In the genomic region with DNA sequence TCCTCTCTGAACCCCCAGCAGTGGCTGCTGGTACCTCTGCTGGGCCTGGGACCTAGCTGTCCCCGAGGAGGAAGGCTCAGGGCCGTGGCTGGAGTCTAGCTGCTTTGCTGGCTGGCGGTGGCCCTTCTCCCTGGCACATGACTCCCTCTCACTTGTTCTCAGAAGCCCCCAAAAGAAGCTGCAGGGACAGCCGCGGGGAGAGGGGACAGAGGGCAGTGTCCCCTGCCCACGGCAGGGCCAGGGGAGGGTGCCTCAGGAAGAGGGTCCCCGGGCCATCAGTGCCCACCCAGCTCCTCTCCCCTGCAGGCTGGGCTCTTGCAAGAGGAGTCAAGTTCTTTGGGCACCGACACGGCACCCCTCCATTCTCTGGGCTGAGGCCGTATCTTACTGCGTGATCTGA, we compare ENCODE assay signal across 24 cellular contexts. TPM values are rescaled to one million over a fixed set of nuclear protein-coding genes. Genes with fewer than 3 reads are reported as not detected.
DNase-seq lines count a peak whose midpoint lies in the region; ATAC-seq and TF ChIP-seq lines count a peak whose summit lies in the region.
"Had no signal": no experiment of that assay in that cellular context is flagged by ENCODE, and none has a peak within 500 bp of the region (broad histone marks: within the 10 kb centered on the region; RNA-seq: fewer than 3 reads in every experiment).

No MANE protein-coding gene starts in this region.

- no peak for TF ChIP-seq CTCF in dorsolateral prefrontal cortex (IDR thresholded peaks at IDR 0.05 in 54 of 56, conservative IDR thresholded peaks at IDR 0.05 in 2 of 56; ENCODE audit: low read depth in 1 of 56, partially characterized antibody in 56 of 56)
- no peak for TF ChIP-seq CTCF in osteoblast (IDR thresholded peaks at IDR 0.05; ENCODE audit: extremely low read depth, low read depth, low read length)
- TF ChIP-seq CTCF in vagina (IDR thresholded peaks at IDR 0.05): no peak
- TF ChIP-seq CTCF in GM13976 (IDR thresholded peaks at IDR 0.05; ENCODE audit: borderline replicate concordance, control extremely low read depth, extremely low read depth, insufficient read depth, missing control alignments): no peak
- no peak for TF ChIP-seq CTCF in esophagus squamous epithelium (IDR thresholded peaks at IDR 0.05)

- H3K4me2 ChIP-seq in osteoblast (ENCODE audit: insufficient read depth, low read length): no peak overlapping the region

- H4K20me1 ChIP-seq in osteoblast (ENCODE audit: insufficient read depth, low read length): no peaks in the 10 kb centered on the region

- no peak overlapping the region for H3K4me3 ChIP-seq in dorsolateral prefrontal cortex
- H3K4me3 ChIP-seq in osteoblast (ENCODE audit: insufficient read depth, low read length): no peak overlapping the region
- H3K4me3 ChIP-seq in vagina: no peak overlapping the region
- H3K4me3 ChIP-seq in esophagus squamous epithelium: no peak overlapping the region
- H3K4me3 ChIP-seq: lung, MG63, SJSA1 had no signal

- DNase-seq in activated CD4-positive, alpha-beta T cell treated with anti-CD3 and anti-CD28 coated beads, Interleukin-2, amount 10 ng/mL, durations not matched to agents 7 days and 5 days: no peak
- no peak for DNase-seq in activated CD4-positive, alpha-beta T cell treated with anti-CD3 and anti-CD28 coated beads for 36 hours
- DNase-seq in dorsolateral prefrontal cortex (no peak), osteoblast (ENCODE audit: insufficient read length, low spot score, missing footprints) (no peak), vagina (ENCODE audit: extremely low spot score in 2 of 2) (no peak), GM13976 (ENCODE audit: low spot score) (no peak), esophagus squamous epithelium (lab: John Stamatoyannopoulos, UW) (no peak), A172 (ENCODE audit: low spot score) (no peak)
- DNase-seq: 8988T; activated CD4-positive, alpha-beta memory T cell treated with anti-CD3 and anti-CD28 coated beads, Interleukin-2, amount 10 ng/mL, durations not matched to agents 7 days and 5 days; activated naive CD8-positive, alpha-beta T cell treated with anti-CD3 and anti-CD28 coated beads, Interleukin-2, amount 10 ng/mL, durations not matched to agents 7 days and 5 days; CD4-positive, CD25-positive, alpha-beta regulatory T cell; cerebellar nuclear complex; effector CD4-positive, alpha-beta T cell; glutamatergic neuron; KBM-7; MG63; NCI-H1417 treated with DMSO at 0.1 percent for 48 hours; NCI-H345; NCI-H748 treated with DMSO at 0.1 percent for 48 hours had no signal

- H3K27ac Mint-ChIP-seq in activated CD4-positive, alpha-beta T cell treated with anti-CD3 and anti-CD28 coated beads, Interleukin-2, amount 10 ng/mL, durations not matched to agents 7 days and 5 days: peak overlapping the region; percentile 60
- H3K27ac Mint-ChIP-seq in activated CD4-positive, alpha-beta T cell treated with anti-CD3 and anti-CD28 coated beads for 36 hours: no peak overlapping the region
- H3K27ac Mint-ChIP-seq: activated CD4-positive, alpha-beta memory T cell treated with anti-CD3 and anti-CD28 coated beads, Interleukin-2, amount 10 ng/mL, durations not matched to agents 7 days and 5 days; activated naive CD8-positive, alpha-beta T cell treated with anti-CD3 and anti-CD28 coated beads, Interleukin-2, amount 10 ng/mL, durations not matched to agents 7 days and 5 days; stimulated activated naive CD8-positive, alpha-beta T cell treated with anti-CD3 and anti-CD28 coated beads, Interleukin-15, Interleukin-2, amounts not matched to agents 100 ng/mL and 50 ng/mL, for 24 hours had no signal

- CTCF ChIA-PET in activated CD4-positive, alpha-beta T cell treated with anti-CD3 and anti-CD28 coated beads, Interleukin-2, amount 10 ng/mL, durations not matched to agents 7 days and 5 days (lab: Charles Lee): interaction anchor here (1.0 to 1.2 kb wide), 2 partner anchors 11 to 15 kb away, joined by 3 to 4 read pairs; no protein-coding TSS in a partner anchor
- CTCF ChIA-PET in activated CD4-positive, alpha-beta T cell treated with anti-CD3 and anti-CD28 coated beads for 36 hours (lab: Charles Lee): interaction anchor here (0.6 kb wide), 1 partner anchor 14 kb away, joined by 3 read pairs; no protein-coding TSS in a partner anchor

- no peaks in the 10 kb centered on the region for H3K27me3 Mint-ChIP-seq in activated CD4-positive, alpha-beta T cell treated with anti-CD3 and anti-CD28 coated beads, Interleukin-2, amount 10 ng/mL, durations not matched to agents 7 days and 5 days
- no peaks in the 10 kb centered on the region for H3K27me3 Mint-ChIP-seq in activated CD4-positive, alpha-beta T cell treated with anti-CD3 and anti-CD28 coated beads for 36 hours
- H3K27me3 Mint-ChIP-seq: activated CD4-positive, alpha-beta memory T cell treated with anti-CD3 and anti-CD28 coated beads, Interleukin-2, amount 10 ng/mL, durations not matched to agents 7 days and 5 days; activated naive CD8-positive, alpha-beta T cell treated with anti-CD3 and anti-CD28 coated beads, Interleukin-2, amount 10 ng/mL, durations not matched to agents 7 days and 5 days; CD4-positive, CD25-positive, alpha-beta regulatory T cell; stimulated activated naive CD8-positive, alpha-beta T cell treated with anti-CD3 and anti-CD28 coated beads, Interleukin-15, Interleukin-2, amounts not matched to agents 100 ng/mL and 50 ng/mL, for 24 hours had no signal

- peak overlapping the region in 54 of 59 donors; percentile 12 to 92 (median 77) for H3K27ac ChIP-seq in dorsolateral prefrontal cortex
- H3K27ac ChIP-seq in osteoblast (ENCODE audit: low read depth, low read length): peak overlapping the region; percentile 79
- peak overlapping the region; percentile 3 for H3K27ac ChIP-seq in vagina
- peak overlapping the region in 2 of 4 donors; percentile 69 to 83 for H3K27ac ChIP-seq in esophagus squamous epithelium
- H3K27ac ChIP-seq: epithelial cell of prostate, SJSA1 had no signal

- no peaks in the 10 kb centered on the region for H3K27me3 ChIP-seq in dorsolateral prefrontal cortex
- no peaks in the 10 kb centered on the region for H3K27me3 ChIP-seq in osteoblast (ENCODE audit: insufficient read depth, low read length)
- H3K27me3 ChIP-seq in vagina: no peaks in the 10 kb centered on the region
- no peaks in the 10 kb centered on the region for H3K27me3 ChIP-seq in esophagus squamous epithelium
- H3K27me3 ChIP-seq: MG63, SJSA1 had no signal

- H3K4me3 Mint-ChIP-seq in activated CD4-positive, alpha-beta T cell treated with anti-CD3 and anti-CD28 coated beads, Interleukin-2, amount 10 ng/mL, durations not matched to agents 7 days and 5 days: no peak overlapping the region
- H3K4me3 Mint-ChIP-seq in activated CD4-positive, alpha-beta T cell treated with anti-CD3 and anti-CD28 coated beads for 36 hours: no peak overlapping the region
- H3K4me3 Mint-ChIP-seq: activated CD4-positive, alpha-beta memory T cell treated with anti-CD3 and anti-CD28 coated beads, Interleukin-2, amount 10 ng/mL, durations not matched to agents 7 days and 5 days; activated naive CD8-positive, alpha-beta T cell treated with anti-CD3 and anti-CD28 coated beads, Interleukin-2, amount 10 ng/mL, durations not matched to agents 7 days and 5 days; CD4-positive, CD25-positive, alpha-beta regulatory T cell; stimulated activated naive CD8-positive, alpha-beta T cell treated with anti-CD3 and anti-CD28 coated beads, Interleukin-15, Interleukin-2, amounts not matched to agents 100 ng/mL and 50 ng/mL, for 24 hours had no signal

- POLR2A ChIA-PET in activated CD4-positive, alpha-beta T cell treated with anti-CD3 and anti-CD28 coated beads, Interleukin-2, amount 10 ng/mL, durations not matched to agents 7 days and 5 days (lab: Charles Lee): no interaction called here
- POLR2A ChIA-PET in activated CD4-positive, alpha-beta T cell treated with anti-CD3 and anti-CD28 coated beads for 36 hours (lab: Charles Lee): no interaction called here

- H3K9me3 ChIP-seq in osteoblast (ENCODE audit: low read depth, low read length) (no peaks in the 10 kb centered on the region), vagina (no peaks in the 10 kb centered on the region), esophagus squamous epithelium (no peaks in the 10 kb centered on the region)
- H3K9me3 ChIP-seq: MG63, SJSA1 had no signal

- no peak for ATAC-seq in activated CD4-positive, alpha-beta T cell treated with anti-CD3 and anti-CD28 coated beads for 36 hours

- H3K36me3 Mint-ChIP-seq in activated CD4-positive, alpha-beta T cell treated with anti-CD3 and anti-CD28 coated beads, Interleukin-2, amount 10 ng/mL, durations not matched to agents 7 days and 5 days (ENCODE audit: low read depth): peaks cover 14% of the 10 kb centered on the region
- H3K36me3 Mint-ChIP-seq in activated CD4-positive, alpha-beta T cell treated with anti-CD3 and anti-CD28 coated beads for 36 hours (ENCODE audit: low read depth): peaks cover 5% of the 10 kb centered on the region

- H2AFZ ChIP-seq in osteoblast (ENCODE audit: low read length): no peak overlapping the region

- TF ChIP-seq POLR2A in vagina (IDR thresholded peaks at IDR 0.05): no peak
- no peak for TF ChIP-seq POLR2A in esophagus squamous epithelium (IDR thresholded peaks at IDR 0.05)

- intact Hi-C loops in activated CD4-positive, alpha-beta T cell treated with anti-CD3 and anti-CD28 coated beads for 36 hours (cut with DNase I, micrococcal nuclease): no loop called here
- intact Hi-C loops in dorsolateral prefrontal cortex (cut with DNase I) (no loop called here), vagina (cut with DNase I) (loop anchor here (10.0 kb wide), 1 partner anchor 230 kb away; a partner anchor contains a TSS), esophagus squamous epithelium (cut with DNase I) (no loop called here)

- WGBS in esophagus squamous epithelium, 2 donors: 100% methylated on average over 1 of the region's 11 CpGs; no CpG with 5 or more reads in 1 of the 2 donors

- H3K36me3 ChIP-seq in osteoblast (ENCODE audit: insufficient read depth, low read length): peaks cover 12% of the 10 kb centered on the region
- no peaks in the 10 kb centered on the region for H3K36me3 ChIP-seq in vagina
- H3K36me3 ChIP-seq in esophagus squamous epithelium: peaks cover 0 to 47% (median 0%) of the 10 kb centered on the region in 3 donors
- H3K36me3 ChIP-seq: MG63 had no signal

- in situ Hi-C loops in GM13976 (cut with MboI; ENCODE audit: low sequenced_read_pairs, unreplicated experiment): no loop called here

- no peaks in the 10 kb centered on the region for H3K9me3 Mint-ChIP-seq in activated CD4-positive, alpha-beta T cell treated with anti-CD3 and anti-CD28 coated beads, Interleukin-2, amount 10 ng/mL, durations not matched to agents 7 days and 5 days
- no peaks in the 10 kb centered on the region for H3K9me3 Mint-ChIP-seq in activated CD4-positive, alpha-beta T cell treated with anti-CD3 and anti-CD28 coated beads for 36 hours (ENCODE audit: low read depth)
- H3K9me3 Mint-ChIP-seq: activated CD4-positive, alpha-beta memory T cell treated with anti-CD3 and anti-CD28 coated beads, Interleukin-2, amount 10 ng/mL, durations not matched to agents 7 days and 5 days; activated naive CD8-positive, alpha-beta T cell treated with anti-CD3 and anti-CD28 coated beads, Interleukin-2, amount 10 ng/mL, durations not matched to agents 7 days and 5 days; CD4-positive, CD25-positive, alpha-beta regulatory T cell; stimulated activated naive CD8-positive, alpha-beta T cell treated with anti-CD3 and anti-CD28 coated beads, Interleukin-15, Interleukin-2, amounts not matched to agents 100 ng/mL and 50 ng/mL, for 24 hours had no signal

- H3K79me2 ChIP-seq in osteoblast (ENCODE audit: insufficient read depth, low read length): peaks cover 14% of the 10 kb centered on the region

- H3K4me1 Mint-ChIP-seq in activated CD4-positive, alpha-beta T cell treated with anti-CD3 and anti-CD28 coated beads, Interleukin-2, amount 10 ng/mL, durations not matched to agents 7 days and 5 days: peaks cover 32% of the 10 kb centered on the region
- H3K4me1 Mint-ChIP-seq in activated CD4-positive, alpha-beta T cell treated with anti-CD3 and anti-CD28 coated beads for 36 hours: peaks cover 17% of the 10 kb centered on the region

- H3K4me1 ChIP-seq in osteoblast (ENCODE audit: insufficient read depth, low read length) (peaks cover 52% of the 10 kb centered on the region), vagina (peaks cover 60% of the 10 kb centered on the region), esophagus squamous epithelium (peaks cover 32 to 91% (median 64%) of the 10 kb centered on the region in 3 donors)

RNA-seq across cellular contexts. Expression of a gene that starts 46.6 kb away (rescaled TPM):
- total RNA-seq in activated CD4-positive, alpha-beta T cell treated with anti-CD3 and anti-CD28 coated beads, Interleukin-2, amount 10 ng/mL, durations not matched to agents 7 days and 5 days: 10 to 100 TPM; 35.9 to 37.1 TPM
- 10 to 100 TPM; 24.8 to 26.2 TPM for total RNA-seq in activated CD4-positive, alpha-beta T cell treated with anti-CD3 and anti-CD28 coated beads for 36 hours
- 10 to 100 TPM; 26.2 to 47.6 (median 36.9) TPM for total RNA-seq in dorsolateral prefrontal cortex
- total RNA-seq in osteoblast: 72.7 and 83.7 TPM in 2 replicates
- total RNA-seq in vagina: 38.1 TPM
- 10 to 100 TPM; 18.6 to 32.2 (median 25.9) TPM for total RNA-seq in esophagus squamous epithelium
- 58.8 and 66.5 TPM in 2 replicates for total RNA-seq in A172 (2014; rRNA removed; shearing (Covaris generic))
